ENCODE assay signal across 15 cellular contexts in the genomic region with DNA sequence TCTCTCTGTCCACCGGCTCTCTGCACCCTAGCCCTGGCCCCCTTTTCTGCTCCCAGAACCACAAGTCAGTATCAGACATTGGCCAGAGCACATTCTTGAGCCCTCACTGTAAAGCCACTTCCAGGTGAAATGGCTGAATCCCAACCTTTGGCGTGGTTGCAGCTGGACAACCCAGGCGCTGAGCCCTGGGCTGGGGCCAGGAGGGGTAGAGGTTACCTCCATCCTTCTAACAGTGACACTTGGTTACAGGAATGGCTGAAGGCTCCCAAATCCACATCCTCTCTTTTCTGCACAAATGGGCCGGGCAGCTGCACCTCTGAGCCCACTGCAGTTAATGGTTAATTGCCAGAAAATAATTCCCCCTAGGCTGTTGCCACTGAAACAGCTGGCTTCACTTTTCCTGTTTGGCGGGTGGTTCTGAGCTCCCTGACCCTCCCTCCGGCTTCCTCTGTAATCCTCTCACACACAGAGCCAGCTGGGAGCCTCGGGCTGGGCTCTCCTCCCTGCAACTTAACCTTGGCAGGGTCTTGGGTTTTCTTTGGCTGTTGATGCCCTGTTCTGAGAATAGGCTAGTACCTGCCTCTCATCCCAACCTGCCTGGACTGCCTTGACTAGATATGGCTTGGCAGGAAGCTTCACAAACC. TPM values are rescaled to one million over a fixed set of nuclear protein-coding genes. Genes with fewer than 3 reads are reported as not detected.
DNase-seq lines count a peak whose midpoint lies in the region; ATAC-seq and TF ChIP-seq lines count a peak whose summit lies in the region.
"Had no signal": no experiment of that assay in that cellular context is flagged by ENCODE, and none has a peak within 500 bp of the region (broad histone marks: within the 10 kb centered on the region; RNA-seq: fewer than 3 reads in every experiment).

No MANE protein-coding gene starts in this region.

- H3K4me1 ChIP-seq in mesendoderm (ENCODE audit: control insufficient read depth, low read depth, low read length) (no peaks in the 10 kb centered on the region), colonic mucosa (no peaks in the 10 kb centered on the region)

- no peak overlapping the region for H2BK5ac ChIP-seq in mesendoderm (ENCODE audit: low read length)

- no peaks in the 10 kb centered on the region for H3K79me1 ChIP-seq in mesendoderm (ENCODE audit: low read length)

- no peak overlapping the region for H2BK15ac ChIP-seq in mesendoderm (replicated peaks; ENCODE audit: low read depth)

- H3K36me3 ChIP-seq in mesendoderm (ENCODE audit: control insufficient read depth, insufficient read depth, low read length): no peaks in the 10 kb centered on the region
- no peaks in the 10 kb centered on the region for H3K36me3 ChIP-seq in colonic mucosa
- H3K36me3 ChIP-seq: breast epithelium had no signal

- DNase-seq in D341Med (ENCODE audit: low spot score) (peak; percentile 51), NCI-H146 (lab: John Stamatoyannopoulos, UW) (peak; percentile 81), ecto neural progenitor cell (ENCODE audit: low spot score) (peak; percentile 67), mesendoderm (peak; percentile 30), colonic mucosa (no peak), putamen (ENCODE audit: low spot score) (no peak), NCI-H345 (lab: John Stamatoyannopoulos, UW) (no peak)
- DNase-seq in naive thymus-derived CD8-positive, alpha-beta T cell: no peak
- DNase-seq: activated CD4-positive, alpha-beta T cell treated with anti-CD3 and anti-CD28 coated beads, Interleukin-2, amount 50 U/mL, for 4 hours; HFFc6; KBM-7 had no signal

- POLR2A ChIA-PET in naive thymus-derived CD8-positive, alpha-beta T cell (lab: Charles Lee): no interaction called here

- no peaks in the 10 kb centered on the region for H3K9me3 ChIP-seq in colonic mucosa
- H3K9me3 ChIP-seq: breast epithelium had no signal

- TF ChIP-seq CTCF in colonic mucosa (IDR thresholded peaks at IDR 0.05): no peak

- H3K27ac ChIP-seq in mesendoderm (ENCODE audit: low read depth, low read length): no peak overlapping the region
- no peak overlapping the region for H3K27ac ChIP-seq in colonic mucosa
- H3K27ac ChIP-seq: breast epithelium, RWPE1 had no signal

- H3K4ac ChIP-seq in mesendoderm (ENCODE audit: low read depth, low read length): no peak overlapping the region

- no peaks in the 10 kb centered on the region for H3K36me3 Mint-ChIP-seq in naive thymus-derived CD8-positive, alpha-beta T cell

- no peak overlapping the region for H3K4me2 ChIP-seq in mesendoderm (ENCODE audit: low read length)

- no peak overlapping the region for H3K56ac ChIP-seq in mesendoderm (ENCODE audit: low read length)

- no peaks in the 10 kb centered on the region for H3K27me3 ChIP-seq in mesendoderm (ENCODE audit: insufficient read depth, low read length, poor library complexity)
- H3K27me3 ChIP-seq in colonic mucosa: no peaks in the 10 kb centered on the region
- H3K27me3 ChIP-seq: breast epithelium had no signal

- H3K4me1 Mint-ChIP-seq in naive thymus-derived CD8-positive, alpha-beta T cell: no peaks in the 10 kb centered on the region

- H4K8ac ChIP-seq in mesendoderm (ENCODE audit: low read depth, low read length): no peak overlapping the region

- no peak overlapping the region for H3K27ac Mint-ChIP-seq in naive thymus-derived CD8-positive, alpha-beta T cell
- H3K27ac Mint-ChIP-seq: HFFc6; stimulated activated naive CD8-positive, alpha-beta T cell treated with anti-CD3 and anti-CD28 coated beads, Interleukin-15, Interleukin-2, amounts not matched to agents 100 ng/mL and 50 ng/mL, for 24 hours; T-helper 2 cell treated with Interferon-gamma antibody and Interleukin-4, amounts not matched to agents 5 μg/mL and 100 μg/mL, for 36 hours had no signal

- H3K27me3 Mint-ChIP-seq in naive thymus-derived CD8-positive, alpha-beta T cell: peaks cover 6 to 43% (median 7%) of the 10 kb centered on the region in 5 donors

- WGBS in mesendoderm (ENCODE audit: extremely low coverage, insufficient coverage, low lambda C conversion rate): no CpG with 5 or more reads among the region's 7 CpGs

- no peaks in the 10 kb centered on the region for H3K79me2 ChIP-seq in mesendoderm (ENCODE audit: control insufficient read depth, insufficient read depth, low read length)

- H2BK120ac ChIP-seq in mesendoderm (ENCODE audit: low read depth, low read length): no peak overlapping the region

- H3K4me3 Mint-ChIP-seq in naive thymus-derived CD8-positive, alpha-beta T cell: no peak overlapping the region
- H3K4me3 Mint-ChIP-seq: HFFc6; stimulated activated naive CD8-positive, alpha-beta T cell treated with anti-CD3 and anti-CD28 coated beads, Interleukin-15, Interleukin-2, amounts not matched to agents 100 ng/mL and 50 ng/mL, for 24 hours; T-helper 2 cell treated with Interferon-gamma antibody and Interleukin-4, amounts not matched to agents 5 μg/mL and 100 μg/mL, for 36 hours had no signal

- H2AK5ac ChIP-seq in mesendoderm (ENCODE audit: low read length): no peak overlapping the region

- H3K9ac ChIP-seq in mesendoderm (ENCODE audit: low read length) (no peak overlapping the region), colonic mucosa (ENCODE audit: low read depth in 2 of 2, low read length in 2 of 2) (no peak overlapping the region)

- H3K18ac ChIP-seq in mesendoderm (ENCODE audit: low read length): no peak overlapping the region

- no peak for ATAC-seq in naive thymus-derived CD8-positive, alpha-beta T cell

- H3K9me3 Mint-ChIP-seq in naive thymus-derived CD8-positive, alpha-beta T cell: no peaks in the 10 kb centered on the region
- H3K9me3 Mint-ChIP-seq: HFFc6; stimulated activated naive CD8-positive, alpha-beta T cell treated with anti-CD3 and anti-CD28 coated beads, Interleukin-15, Interleukin-2, amounts not matched to agents 100 ng/mL and 50 ng/mL, for 24 hours; T-helper 2 cell treated with Interferon-gamma antibody and Interleukin-4, amounts not matched to agents 5 μg/mL and 100 μg/mL, for 36 hours had no signal

- H3K23ac ChIP-seq in mesendoderm (ENCODE audit: low read length): no peak overlapping the region

- intact Hi-C loops in colonic mucosa (cut with DNase I): no loop called here

- H4K5ac ChIP-seq in mesendoderm (ENCODE audit: low read length): no peak overlapping the region

- H3K4me3 ChIP-seq in mesendoderm (ENCODE audit: low read length) (no peak overlapping the region), colonic mucosa (no peak overlapping the region)
- H3K4me3 ChIP-seq: breast epithelium had no signal

RNA-seq across cellular contexts. Expression of a gene that starts 44.1 kb away (rescaled TPM):
- 0.76 TPM for polyA plus RNA-seq in mesendoderm (2013, experiment 1 of 2)
- polyA plus RNA-seq in mesendoderm (2013, experiment 2 of 2): 0.53 TPM
- total RNA-seq in naive thymus-derived CD8-positive, alpha-beta T cell: not detected
- not detected for polyA plus RNA-seq in naive thymus-derived CD8-positive, alpha-beta T cell
- 1 to 10 TPM; 1.3 to 8.2 TPM for total RNA-seq in colonic mucosa

Comparison
In these comparisons a context has a peak if more than half of its experiments do, and no peak if none do; other contexts are left out.
1. DNase-seq: peak in D341Med (single experiment), NCI-H146 (single experiment), ecto neural progenitor cell (single experiment) and mesendoderm (single experiment); none in naive thymus-derived CD8-positive, alpha-beta T cell (0 of 10), colonic mucosa (single experiment), putamen (single experiment) and NCI-H345 (single experiment).